29 cellular contexts compared by ENCODE assay signal in genomic region chr11:21374381-21374780, GRCh38.
"Had no signal": no experiment of that assay in that cellular context is flagged by ENCODE, and none has a peak within 500 bp of the region (broad histone marks: within the 10 kb centered on the region; RNA-seq: fewer than 3 reads in every experiment).

No MANE protein-coding gene starts in this region.

- H3K27me3 Mint-ChIP-seq: T-cell had no signal

- H2AFZ ChIP-seq: PC-9 had no signal

- H3K4me3 Mint-ChIP-seq: T-cell had no signal

- H3K27ac Mint-ChIP-seq: T-cell had no signal

- H3K4me2 ChIP-seq: PC-9 had no signal

- H3K4me3 ChIP-seq: MG63, PC-9, SJCRH30, SK-N-MC had no signal

- ATAC-seq: Panc1, Right ventricle myocardium inferior, SK-N-SH treated with all-trans-retinoic acid at 6 μM for 48 hours, T-cell had no signal

- H3K27me3 ChIP-seq: MG63, SJCRH30 had no signal

- H3K9me3 ChIP-seq: MG63, SJCRH30 had no signal

- H3K36me3 ChIP-seq: MG63, SJCRH30 had no signal

- H3K36me3 Mint-ChIP-seq: T-cell had no signal

- H3K4me1 Mint-ChIP-seq: T-cell had no signal

- DNase-seq: Kasumi-1, MV-4-11, NCI-H1092, NCI-H1105, NCI-H1417 treated with DMSO at 0.1 percent for 48 hours, NCI-H1436 treated with DMSO at 0.1 percent for 48 hours, NCI-H1694 treated with DMSO at 0.1 percent for 48 hours, NCI-H187 treated with DMSO at 0.1 percent for 48 hours, NCI-H2029, NCI-H2081, NCI-H2171, NCI-H226, NCI-H446 treated with DMSO at 0.1 percent for 48 hours, NCI-H510A, NCI-H524, NCI-H526, NCI-H748 treated with DMSO at 0.1 percent for 48 hours, NCI-H82, PC-9, SHP77, SIG-M5, SJCRH30, T-cell had no signal

- H3K27ac ChIP-seq: PC-9, RWPE1, SJCRH30, SK-N-MC had no signal

- H3K4me1 ChIP-seq: SJCRH30 had no signal
